8 cellular contexts compared by ENCODE assay signal in the genomic region with DNA sequence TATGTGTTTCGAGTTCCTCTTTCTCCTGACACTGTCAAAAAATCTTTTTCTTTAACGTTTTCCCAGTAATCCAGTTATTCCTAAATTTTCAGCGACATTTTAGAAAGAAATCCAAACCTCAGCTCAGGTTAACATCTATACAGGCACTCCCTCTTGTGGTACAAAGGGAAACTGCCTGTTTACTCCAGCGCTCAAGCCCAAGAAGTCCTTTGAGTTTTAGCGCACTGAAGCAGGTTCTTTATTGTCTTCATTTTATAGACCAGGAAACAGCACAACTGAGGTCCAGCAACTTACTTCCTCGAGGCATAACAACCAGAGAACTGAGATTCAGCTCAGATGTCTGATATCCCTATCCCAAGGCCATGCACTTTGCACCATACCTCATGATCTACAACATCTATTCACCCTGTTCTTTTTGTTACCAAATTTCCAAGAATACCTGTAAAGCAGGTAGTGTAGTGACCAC.
A peak's percentile ranks its signal among the peaks of the same experiment; 100 is the strongest.
DNase-seq lines count a peak whose midpoint lies in the region; ATAC-seq and TF ChIP-seq lines count a peak whose summit lies in the region.

No MANE protein-coding gene starts in this region.

- no peaks in the 10 kb centered on the region for H3K27me3 Mint-ChIP-seq in activated CD8-positive, alpha-beta memory T cell treated with anti-CD3 and anti-CD28 coated beads, Interleukin-2, amount 10 ng/mL, durations not matched to agents 7 days and 5 days
- H3K27me3 Mint-ChIP-seq in naive thymus-derived CD4-positive, alpha-beta T cell, result no peaks in the 10 kb centered on the region

- H3K36me3 Mint-ChIP-seq in activated CD8-positive, alpha-beta memory T cell treated with anti-CD3 and anti-CD28 coated beads, Interleukin-2, amount 10 ng/mL, durations not matched to agents 7 days and 5 days, result peaks cover 12% of the 10 kb centered on the region
- peaks cover 2 to 25% (median 11%) of the 10 kb centered on the region in 5 donors for H3K36me3 Mint-ChIP-seq in naive thymus-derived CD4-positive, alpha-beta T cell

- H3K4me3 Mint-ChIP-seq in activated CD8-positive, alpha-beta memory T cell treated with anti-CD3 and anti-CD28 coated beads, Interleukin-2, amount 10 ng/mL, durations not matched to agents 7 days and 5 days, result peak overlapping the region; percentile 35
- peak overlapping the region; percentile 16 to 84 (median 60) for H3K4me3 Mint-ChIP-seq in naive thymus-derived CD4-positive, alpha-beta T cell

- H3K27me3 ChIP-seq in GM06990 (replicated peaks; ENCODE audit: control insufficient read depth, insufficient read depth, low read length), result no peaks in the 10 kb centered on the region
- no peaks in the 10 kb centered on the region for H3K27me3 ChIP-seq in naive thymus-derived CD4-positive, alpha-beta T cell (ENCODE audit: control insufficient read depth in 2 of 2, insufficient read depth in 2 of 2, low read length in 2 of 2)
- H3K27me3 ChIP-seq in aorta (ENCODE audit: control insufficient read depth in 1 of 2, insufficient read depth in 2 of 2, low read length in 1 of 2), result no peaks in the 10 kb centered on the region

- peaks cover 2% of the 10 kb centered on the region for H3K9me3 Mint-ChIP-seq in activated CD8-positive, alpha-beta memory T cell treated with anti-CD3 and anti-CD28 coated beads, Interleukin-2, amount 10 ng/mL, durations not matched to agents 7 days and 5 days (ENCODE audit: low read depth)
- H3K9me3 Mint-ChIP-seq in naive thymus-derived CD4-positive, alpha-beta T cell, result peaks cover 0 to 4% (median 0%) of the 10 kb centered on the region in 11 donors

- TF ChIP-seq CTCF in GM06990 (IDR thresholded peaks at IDR 0.05; ENCODE audit: insufficient read depth, low read length, poor library complexity, severe bottlenecking), result peak; percentile 80
- TF ChIP-seq CTCF in fibroblast of mammary gland (conservative IDR thresholded peaks at IDR 0.05; ENCODE audit: control insufficient read depth, insufficient read depth, low read depth, low read length), result peak; percentile 96

- POLR2A ChIA-PET in naive thymus-derived CD4-positive, alpha-beta T cell (lab: Charles Lee), result interaction anchor here (0.6 to 1.4 kb wide), 3 partner anchors 29 to 65 kb away, joined by 3 to 4 read pairs (median 4); no protein-coding TSS in a partner anchor

- CTCF ChIA-PET in activated CD8-positive, alpha-beta memory T cell treated with anti-CD3 and anti-CD28 coated beads, Interleukin-2, amount 10 ng/mL, durations not matched to agents 7 days and 5 days (lab: Charles Lee), result interaction anchor here (0.6 to 3.0 kb wide), 47 partner anchors 9 to 806 kb away, joined by 3 to 54 read pairs (median 4); no protein-coding TSS in a partner anchor
- CTCF ChIA-PET in naive thymus-derived CD4-positive, alpha-beta T cell (lab: Charles Lee), result interaction anchor here (0.7 to 2.6 kb wide), 21 partner anchors 13 to 801 kb away, joined by 3 to 25 read pairs (median 3); no protein-coding TSS in a partner anchor

- intact Hi-C loops in naive thymus-derived CD4-positive, alpha-beta T cell (cut with micrococcal nuclease), result loop anchor here (1.0 to 5.0 kb wide), 9 partner anchors 17 to 383 kb away; no protein-coding TSS in a partner anchor
- intact Hi-C loops in aorta (cut with DNase I), result loop anchor here in 1 of 2 donors (5.0 kb wide), 1 partner anchor 143 kb away; no protein-coding TSS in a partner anchor

- H3K4me3 ChIP-seq in GM06990 (replicated peaks; ENCODE audit: low read depth, low read length), result no peak overlapping the region
- H3K4me3 ChIP-seq in fibroblast of mammary gland (ENCODE audit: control insufficient read depth, low read depth, low read length), result no peak overlapping the region
- no peak overlapping the region for H3K4me3 ChIP-seq in naive thymus-derived CD4-positive, alpha-beta T cell (ENCODE audit: low read length)
- no peak overlapping the region for H3K4me3 ChIP-seq in aorta (ENCODE audit: low read length in 2 of 2)

- H3K27ac Mint-ChIP-seq in activated CD8-positive, alpha-beta memory T cell treated with anti-CD3 and anti-CD28 coated beads, Interleukin-2, amount 10 ng/mL, durations not matched to agents 7 days and 5 days, result peak overlapping the region; percentile 66
- peak overlapping the region; percentile 29 to 82 (median 54) for H3K27ac Mint-ChIP-seq in naive thymus-derived CD4-positive, alpha-beta T cell

- H3K36me3 ChIP-seq in GM06990 (ENCODE audit: control insufficient read depth, insufficient read depth, low read length), result no peaks in the 10 kb centered on the region
- H3K36me3 ChIP-seq in naive thymus-derived CD4-positive, alpha-beta T cell (ENCODE audit: control insufficient read depth in 2 of 3, insufficient read depth in 3 of 3, low read length in 3 of 3), result peaks cover 0 to 4% (median 0%) of the 10 kb centered on the region in 3 experiments
- peaks cover 0 to 2% of the 10 kb centered on the region in 2 donors for H3K36me3 ChIP-seq in aorta (ENCODE audit: control insufficient read depth in 1 of 2, insufficient read depth in 2 of 2, low read length in 1 of 2)

- ATAC-seq in HG03378 (IDR thresholded peaks at IDR 0.05; ENCODE audit: unreplicated experiment) (peak; percentile 50), aorta (ENCODE audit: low FRiP score) (peak; percentile 77), GM21515 (IDR thresholded peaks at IDR 0.05; ENCODE audit: unreplicated experiment) (no peak)
- ATAC-seq in activated CD8-positive, alpha-beta memory T cell treated with anti-CD3 and anti-CD28 coated beads, Interleukin-2, amount 10 ng/mL, durations not matched to agents 7 days and 5 days, result peak; percentile 81
- peak; percentile 71 for ATAC-seq in naive thymus-derived CD4-positive, alpha-beta T cell

- H3K27ac ChIP-seq in naive thymus-derived CD4-positive, alpha-beta T cell (ENCODE audit: low read depth, low read length), result no peak overlapping the region
- H3K27ac ChIP-seq in aorta (ENCODE audit: low read depth in 1 of 2, low read length in 2 of 2), result no peak overlapping the region

- DNase-seq in GM06990 (ENCODE audit: extremely low read depth, insufficient read length) (no peak), NCI-H748 treated with DMSO at 0.1 percent for 48 hours (lab: John Stamatoyannopoulos, UW) (peak; percentile 24), fibroblast of mammary gland (ENCODE audit: low read depth) (peak; percentile 82), aorta (no peak)
- peak; percentile 69 for DNase-seq in activated CD8-positive, alpha-beta memory T cell treated with anti-CD3 and anti-CD28 coated beads, Interleukin-2, amount 10 ng/mL, durations not matched to agents 7 days and 5 days
- DNase-seq in naive thymus-derived CD4-positive, alpha-beta T cell, result peak in 7 of 9 donors; percentile 31 to 63 (median 56)

- H3K4me1 ChIP-seq in naive thymus-derived CD4-positive, alpha-beta T cell (ENCODE audit: control insufficient read depth in 2 of 2, insufficient read depth in 2 of 2, low read length in 2 of 2), result peaks cover 14 to 27% of the 10 kb centered on the region in 2 donors
- peaks cover 0 to 4% of the 10 kb centered on the region in 2 donors for H3K4me1 ChIP-seq in aorta (ENCODE audit: control insufficient read depth in 1 of 2, insufficient read depth in 2 of 2, low read length in 2 of 2)

- H3K9me3 ChIP-seq in naive thymus-derived CD4-positive, alpha-beta T cell (ENCODE audit: control insufficient read depth in 2 of 3, low read length in 3 of 3), result no peaks in the 10 kb centered on the region
- no peaks in the 10 kb centered on the region for H3K9me3 ChIP-seq in aorta (ENCODE audit: control insufficient read depth, low read length)

- H3K4me1 Mint-ChIP-seq in activated CD8-positive, alpha-beta memory T cell treated with anti-CD3 and anti-CD28 coated beads, Interleukin-2, amount 10 ng/mL, durations not matched to agents 7 days and 5 days, result peaks cover 54% of the 10 kb centered on the region
- H3K4me1 Mint-ChIP-seq in naive thymus-derived CD4-positive, alpha-beta T cell, result peaks cover 44 to 78% (median 68%) of the 10 kb centered on the region in 7 donors

- 5 to 7% methylated on average over 6 of the region's 6 CpGs for WGBS in aorta, 2 donors

Comparison
In these comparisons a context has a peak if more than half of its experiments do, and no peak if none do; other contexts are left out.
1. DNase-seq: peak in NCI-H748 treated with DMSO at 0.1 percent for 48 hours (single experiment), activated CD8-positive, alpha-beta memory T cell treated with anti-CD3 and anti-CD28 coated beads, Interleukin-2, amount 10 ng/mL, durations not matched to agents 7 days and 5 days (single experiment), fibroblast of mammary gland (single experiment) and naive thymus-derived CD4-positive, alpha-beta T cell (7 of 9); none in GM06990 (single experiment) and aorta (0 of 2).